ENCODE assay signal across 25 cellular contexts in the genomic region with DNA sequence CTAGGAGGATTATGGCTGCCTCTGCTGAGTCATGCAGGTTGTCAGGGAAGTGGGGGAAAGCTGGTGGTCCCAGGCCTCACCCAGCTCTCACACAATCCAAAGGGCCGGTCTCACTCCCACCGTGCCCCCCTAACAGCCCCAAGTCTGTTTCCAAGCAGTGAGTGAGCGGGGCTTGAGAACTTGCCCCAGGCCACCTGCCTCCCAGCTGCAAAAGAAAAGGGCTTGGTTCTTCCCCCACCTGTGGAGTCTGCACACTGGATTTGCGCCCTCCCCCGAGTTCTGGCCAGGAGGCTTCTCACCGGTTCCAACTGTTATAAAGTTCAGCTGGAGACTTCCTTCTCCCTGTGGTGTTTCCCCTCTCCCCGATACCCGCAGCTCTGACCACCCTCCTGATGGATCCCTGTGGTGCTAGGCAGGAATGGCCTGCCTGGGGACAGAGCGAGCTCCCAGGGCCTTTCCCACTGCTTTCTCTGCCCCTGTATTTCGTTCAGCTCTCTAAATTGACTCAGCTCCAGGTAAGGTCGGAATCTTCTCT.
DNase-seq lines count a peak whose midpoint lies in the region; ATAC-seq and TF ChIP-seq lines count a peak whose summit lies in the region.
"Had no signal": no experiment of that assay in that cellular context is flagged by ENCODE, and none has a peak within 500 bp of the region (broad histone marks: within the 10 kb centered on the region; RNA-seq: fewer than 3 reads in every experiment).

No MANE protein-coding gene starts in this region.

- no peak overlapping the region for H2BK120ac ChIP-seq in neuronal stem cell (ENCODE audit: low read depth, low read length)

- H3K9ac ChIP-seq in endodermal cell (ENCODE audit: extremely low read depth, low read length, poor library complexity, severe bottlenecking) = no peak overlapping the region
- no peak overlapping the region for H3K9ac ChIP-seq in neuronal stem cell (ENCODE audit: low read depth, low read length, poor library complexity)
- H3K9ac ChIP-seq: BLaER1 treated with 17β-estradiol and CSF1 and Interleukin-3, amounts not matched to agents 10 nM and 100 nM had no signal

- H3K27me3 Mint-ChIP-seq in endodermal cell (ENCODE audit: insufficient read depth) = peaks cover 32% of the 10 kb centered on the region

- peaks cover 43% of the 10 kb centered on the region for H3K4me1 Mint-ChIP-seq in endodermal cell
- H3K4me1 Mint-ChIP-seq: CD14-positive monocyte; CD8-positive, alpha-beta memory T cell had no signal

- no peak overlapping the region for H3K23ac ChIP-seq in neuronal stem cell (ENCODE audit: low read depth, low read length, poor library complexity)

- H3K27me3 ChIP-seq in endodermal cell (ENCODE audit: control insufficient read depth, insufficient read depth, low read length, poor library complexity, severe bottlenecking) (peaks cover 25% of the 10 kb centered on the region), neuronal stem cell (ENCODE audit: control insufficient read depth in 3 of 3, insufficient read depth in 3 of 3, low read depth in 1 of 3, low read length in 3 of 3) (peaks cover 0 to 21% (median 0%) of the 10 kb centered on the region in 3 experiments), uterus (no peaks in the 10 kb centered on the region)
- H3K27me3 ChIP-seq: BE2C; BLaER1 treated with 17β-estradiol and CSF1 and Interleukin-3, amounts not matched to agents 10 nM and 100 nM had no signal

- H3K79me1 ChIP-seq in neuronal stem cell (ENCODE audit: low read depth, low read length) = no peaks in the 10 kb centered on the region

- no peak overlapping the region for H2BK12ac ChIP-seq in neuronal stem cell (ENCODE audit: low read length)

- no peak for TF ChIP-seq POLR2A in uterus (IDR thresholded peaks at IDR 0.05)

- H3K27ac ChIP-seq in endodermal cell (ENCODE audit: low read depth, low read length) (no peak overlapping the region), neuronal stem cell (replicated peaks; ENCODE audit: low read length) (no peak overlapping the region), uterus (no peak overlapping the region)
- H3K27ac ChIP-seq: 22Rv1; A549; BLaER1 treated with 17β-estradiol and CSF1 and Interleukin-3, amounts not matched to agents 10 nM and 100 nM had no signal

- H4K91ac ChIP-seq in neuronal stem cell (ENCODE audit: low read depth, low read length, poor library complexity) = no peak overlapping the region

- H3K4me3 Mint-ChIP-seq in endodermal cell = no peak overlapping the region
- H3K4me3 Mint-ChIP-seq: CD14-positive monocyte; CD4-positive, alpha-beta T cell; CD8-positive, alpha-beta memory T cell; H9; HFFc6 had no signal

- no peak overlapping the region for H2AK5ac ChIP-seq in neuronal stem cell (ENCODE audit: low read depth, low read length)

- ATAC-seq in GM18867 (IDR thresholded peaks at IDR 0.05; ENCODE audit: unreplicated experiment) = no peak
- ATAC-seq in GM18511 (IDR thresholded peaks at IDR 0.05; ENCODE audit: unreplicated experiment) = no peak
- ATAC-seq: A549, GM12878, HCT116 had no signal

- H3K9me3 ChIP-seq in endodermal cell (ENCODE audit: control insufficient read depth, low read length) (no peaks in the 10 kb centered on the region), neuronal stem cell (replicated peaks in 1 of 2; ENCODE audit: control insufficient read depth in 2 of 2, insufficient read depth in 1 of 2, low read depth in 1 of 2, low read length in 2 of 2) (no peaks in the 10 kb centered on the region), uterus (no peaks in the 10 kb centered on the region)
- H3K9me3 ChIP-seq: A549, BE2C had no signal

- H3K4me1 ChIP-seq in endodermal cell (ENCODE audit: control insufficient read depth, insufficient read depth, low read length) = peaks cover 3% of the 10 kb centered on the region
- H3K4me1 ChIP-seq in neuronal stem cell (ENCODE audit: control insufficient read depth in 2 of 2, insufficient read depth in 1 of 2, low read depth in 1 of 2, low read length in 2 of 2) = peaks cover 0 to 2% of the 10 kb centered on the region in 2 donors
- no peaks in the 10 kb centered on the region for H3K4me1 ChIP-seq in uterus
- H3K4me1 ChIP-seq: A549; BE2C; BLaER1 treated with 17β-estradiol and CSF1 and Interleukin-3, amounts not matched to agents 10 nM and 100 nM had no signal

- H2AFZ ChIP-seq in neuronal stem cell (ENCODE audit: low read length) = no peak overlapping the region

- H2BK5ac ChIP-seq in neuronal stem cell (ENCODE audit: low read length) = no peak overlapping the region

- H3K4me3 ChIP-seq in endodermal cell (ENCODE audit: low read length) (no peak overlapping the region), neuronal stem cell (ENCODE audit: low read length in 2 of 2) (no peak overlapping the region), uterus (no peak overlapping the region)
- H3K4me3 ChIP-seq: A549; BLaER1 treated with 17β-estradiol and CSF1 and Interleukin-3, amounts not matched to agents 10 nM and 100 nM; GM12878 had no signal

- TF ChIP-seq CTCF in endodermal cell (conservative IDR thresholded peaks at IDR 0.05) (no peak), uterus (IDR thresholded peaks at IDR 0.05) (no peak)

- peak overlapping the region; percentile 52 for H3K27ac Mint-ChIP-seq in endodermal cell
- H3K27ac Mint-ChIP-seq: CD14-positive monocyte; CD4-positive, alpha-beta T cell; CD8-positive, alpha-beta memory T cell; H9; HFFc6 had no signal

- intact Hi-C loops in uterus (cut with DNase I; ENCODE audit: low total_unique reads) = no loop called here

- no peak overlapping the region for H2BK15ac ChIP-seq in neuronal stem cell (ENCODE audit: low read length)

- H3K14ac ChIP-seq in neuronal stem cell (ENCODE audit: low read length) = no peak overlapping the region

- 80 to 86% methylated on average over 3 to 11 of the region's 11 CpGs for WGBS in endodermal cell (ENCODE audit: insufficient coverage in 1 of 2, insufficient read length in 1 of 2), 2 experiments
- WGBS in neuronal stem cell (ENCODE audit: extremely low coverage in 2 of 2, insufficient read length in 2 of 2, insufficient replicate concordance in 1 of 2), 2 donors = no CpG with 5 or more reads among the region's 11 CpGs

- H3K36me3 ChIP-seq in endodermal cell (ENCODE audit: control insufficient read depth, insufficient read depth, low read length) = no peaks in the 10 kb centered on the region
- H3K36me3 ChIP-seq in neuronal stem cell (replicated peaks in 1 of 2; ENCODE audit: control insufficient read depth in 2 of 2, insufficient read depth in 2 of 2, low read length in 2 of 2) = no peaks in the 10 kb centered on the region
- H3K36me3 ChIP-seq in uterus = no peaks in the 10 kb centered on the region
- H3K36me3 ChIP-seq: BE2C; BLaER1 treated with 17β-estradiol and CSF1 and Interleukin-3, amounts not matched to agents 10 nM and 100 nM had no signal

- H3K9me3 Mint-ChIP-seq in endodermal cell = no peaks in the 10 kb centered on the region
- H3K9me3 Mint-ChIP-seq: CD4-positive, alpha-beta T cell; H9 had no signal

- H3K36me3 Mint-ChIP-seq in endodermal cell (ENCODE audit: low read depth) = no peaks in the 10 kb centered on the region
- H3K36me3 Mint-ChIP-seq: CD14-positive monocyte; CD8-positive, alpha-beta memory T cell had no signal

- H3K4me2 ChIP-seq in neuronal stem cell (ENCODE audit: insufficient read depth, low read length, poor library complexity, severe bottlenecking) = no peak overlapping the region
- H3K4me2 ChIP-seq: A549; BLaER1 treated with 17β-estradiol and CSF1 and Interleukin-3, amounts not matched to agents 10 nM and 100 nM had no signal

- peak; percentile 44 for DNase-seq in NCI-H146 (lab: John Stamatoyannopoulos, UW)
- no peak for DNase-seq in NCI-H146 treated with DMSO at 0.1 percent for 48 hours (lab: John Stamatoyannopoulos, UW; ENCODE audit: unreplicated experiment)
- DNase-seq in NCI-H69 (lab: John Stamatoyannopoulos, UW) = peak; percentile 79
- peak; percentile 52 for DNase-seq in endodermal cell
- no peak for DNase-seq in neuronal stem cell (ENCODE audit: low spot score)
- DNase-seq in uterus = no peak
- DNase-seq: ACHN; AML-193; BE2C; Calu3; CD4-positive, alpha-beta T cell; CD8-positive, alpha-beta memory T cell; DMS53; DMS79 treated with DMSO at 0.1 percent for 48 hours; GDM1; H9; HFFc6 had no signal

- H4K8ac ChIP-seq in neuronal stem cell (ENCODE audit: low read depth, low read length) = no peak overlapping the region

- H3K18ac ChIP-seq in neuronal stem cell (ENCODE audit: low read length) = peak overlapping the region; percentile 57

- no peak overlapping the region for H3K4ac ChIP-seq in neuronal stem cell (ENCODE audit: low read length)

Comparison
In these comparisons a context has a peak if more than half of its experiments do, and no peak if none do; other contexts are left out.
1. DNase-seq: peak in NCI-H146 (single experiment), NCI-H69 (single experiment) and endodermal cell (single experiment); none in NCI-H146 treated with DMSO at 0.1 percent for 48 hours (single experiment), neuronal stem cell (single experiment) and uterus (0 of 2).